Comparison of ENCODE assay signal across 7 cellular contexts in genomic region chr10:59830601-59831259, GRCh38.
DNase-seq lines count a peak whose midpoint lies in the region; ATAC-seq, FAIRE-seq and TF ChIP-seq lines count a peak whose summit lies in the region.

No MANE protein-coding gene starts in this region.

- no peak overlapping the region for H3K18ac ChIP-seq in H9 (ENCODE audit: insufficient read length, low read depth, low read length)

- no peak overlapping the region for H3K23ac ChIP-seq in H9 (ENCODE audit: insufficient read length, low read depth, low read length)

- no peak overlapping the region for H2BK20ac ChIP-seq in H9 (ENCODE audit: low read depth, low read length, poor library complexity, severe bottlenecking)

- no peaks in the 10 kb centered on the region for H4K20me1 ChIP-seq in H9 (ENCODE audit: control insufficient read depth, insufficient read depth, insufficient read length)

- no peak overlapping the region for H3T11ph ChIP-seq in H9 (ENCODE audit: low read length)

- no peak overlapping the region for H2BK5ac ChIP-seq in H9 (ENCODE audit: insufficient read length, low read length)

- H3K27ac Mint-ChIP-seq in H9, result peak overlapping the region in 1 of 3 experiments; percentile 63; a peak in 2 of 7 replicates

- H3K4me1 ChIP-seq in H9 (ENCODE audit: insufficient read depth, low read length) (no peaks in the 10 kb centered on the region), right lobe of liver (peaks cover 0 to 11% (median 0%) of the 10 kb centered on the region in 4 donors)

- no peak overlapping the region for H2BK15ac ChIP-seq in H9 (ENCODE audit: low read depth, low read length)

- intact Hi-C loops in right lobe of liver (cut with DNase I), result no loop called here

- no peak overlapping the region for H3K56ac ChIP-seq in H9 (ENCODE audit: insufficient read length, low read depth, low read length)

- peak; percentile 75 for TF ChIP-seq CTCF in D721Med (IDR thresholded peaks at IDR 0.05; ENCODE audit: insufficient read depth, missing control alignments)
- peak; percentile 91 for TF ChIP-seq CTCF in H9 (conservative IDR thresholded peaks at IDR 0.05)
- peak; percentile 57 to 82 (median 74) for TF ChIP-seq CTCF in right lobe of liver (IDR thresholded peaks at IDR 0.05)

- peaks cover 12% of the 10 kb centered on the region for H3K79me1 ChIP-seq in H9 (ENCODE audit: insufficient read depth, low read depth, low read length, poor library complexity, severe bottlenecking)

- H3K4me1 Mint-ChIP-seq in H9, result peaks cover 28 to 49% of the 10 kb centered on the region in 2 experiments

- no peak overlapping the region for H2BK120ac ChIP-seq in H9 (ENCODE audit: low read depth, low read length, poor library complexity, severe bottlenecking)

- WGBS in H9 (ENCODE audit: extremely low coverage, insufficient read length, low lambda C conversion rate), result no CpG with 5 or more reads among the region's 7 CpGs
- WGBS in right lobe of liver (ENCODE audit: insufficient coverage, low coverage, low lambda C conversion rate, missing lambda C conversion rate), result 71% methylated on average over 7 of the region's 7 CpGs

- H3K36me3 ChIP-seq in right lobe of liver, result peaks cover 0 to 3% (median 0%) of the 10 kb centered on the region in 4 donors

- H3K9me3 ChIP-seq in H9 (ENCODE audit: control insufficient read depth, low read depth, low read length), result no peaks in the 10 kb centered on the region
- no peaks in the 10 kb centered on the region for H3K9me3 ChIP-seq in right lobe of liver

- H3K27me3 ChIP-seq in H9 (ENCODE audit: insufficient read depth, low read length), result no peaks in the 10 kb centered on the region
- H3K27me3 ChIP-seq in right lobe of liver, result no peaks in the 10 kb centered on the region

- H3K9me3 Mint-ChIP-seq in H9, result no peaks in the 10 kb centered on the region

- no peaks in the 10 kb centered on the region for H3K23me2 ChIP-seq in H9 (ENCODE audit: insufficient read length, low read depth, low read length, poor library complexity, severe bottlenecking)

- no peak overlapping the region for H3K14ac ChIP-seq in H9 (ENCODE audit: insufficient read depth, low read length)

- H3K79me2 ChIP-seq in H9 (ENCODE audit: insufficient read depth, low read length), result peaks cover 5% of the 10 kb centered on the region; the same call in 1 of the 2 replicates

- no peak overlapping the region for H2BK12ac ChIP-seq in H9 (ENCODE audit: insufficient read length, low read depth, low read length)

- H4K5ac ChIP-seq in H9 (ENCODE audit: insufficient read length, low read depth, low read length), result no peak overlapping the region

- H3K4me3 Mint-ChIP-seq in H9, result no peak overlapping the region

- ATAC-seq in right lobe of liver, result peak; percentile 80 to 86 (median 83)
- no peak for ATAC-seq in HG02759 (IDR thresholded peaks at IDR 0.05; ENCODE audit: unreplicated experiment)
- no peak for ATAC-seq in GM18517 (IDR thresholded peaks at IDR 0.05; ENCODE audit: unreplicated experiment)

- H3K27me3 Mint-ChIP-seq in H9 (ENCODE audit: low read depth), result no peaks in the 10 kb centered on the region

- no peak overlapping the region for H3K4me2 ChIP-seq in H9 (ENCODE audit: insufficient read depth, insufficient read length, low read length)

- no peak overlapping the region for H3K27ac ChIP-seq in H9 (ENCODE audit: insufficient read length, low read depth, low read length)
- H3K27ac ChIP-seq in right lobe of liver, result no peak overlapping the region

- no peak for DNase-seq in D721Med (ENCODE audit: insufficient read length, low spot score)
- peak; percentile 71 for DNase-seq in H9
- peak; percentile 71 for DNase-seq in OCI-M1 (lab: John Stamatoyannopoulos, UW)
- peak; percentile 86 for DNase-seq in dermis blood vessel endothelial cell
- DNase-seq in right lobe of liver, result peak in 1 of 3 donors; percentile 51

- no peak overlapping the region for H2AFZ ChIP-seq in H9 (ENCODE audit: low read length)

- no peak overlapping the region for H3K9ac ChIP-seq in H9 (ENCODE audit: extremely low read depth, insufficient read length, low read length)

- H3K36me3 Mint-ChIP-seq in H9 (ENCODE audit: insufficient read depth in 1 of 3, low read depth in 3 of 3), result peaks cover 18 to 25% (median 19%) of the 10 kb centered on the region in 3 experiments; a peak in 6 of 7 replicates

- no peak overlapping the region for H4K8ac ChIP-seq in H9 (replicated peaks; ENCODE audit: insufficient read length, low read depth, low read length)

- no peak for FAIRE-seq in D721Med (lab: Jason Lieb, UNC)

- H2AK5ac ChIP-seq in H9 (ENCODE audit: insufficient read length, low read length), result no peak overlapping the region

- H4K91ac ChIP-seq in H9 (ENCODE audit: insufficient read length, low read depth, low read length), result no peak overlapping the region

- no peak overlapping the region for H3K4ac ChIP-seq in H9 (ENCODE audit: low read depth, low read length)

- H3K4me3 ChIP-seq in right lobe of liver, result no peak overlapping the region

- no peak for TF ChIP-seq POLR2A in right lobe of liver (IDR thresholded peaks at IDR 0.05)

Comparison
In these comparisons a context has a peak if more than half of its experiments do, and no peak if none do; other contexts are left out.
1. ATAC-seq: peak in right lobe of liver (4 of 4); none in HG02759 (single experiment) and GM18517 (single experiment).
2. Peak in every context shown above with its lines, with median percentiles within 50 percentile points of each other: CTCF ChIP-seq.